ENCODE assay signal across 1 cellular context in genomic region chr17:73156166-73156840, GRCh38.
A peak's percentile ranks its signal among the peaks of the same experiment; 100 is the strongest.
TF ChIP-seq lines count a peak whose summit lies in the region.

No MANE protein-coding gene starts in this region.

TF ChIP-seq in K562, 482 proteins besides CTCF, POLR2A, EP300 and RAD21 (continued from another document and continues in another):
- TF ChIP-seq VEZF1 (CRISPR knock-in tag; IDR thresholded peaks at IDR 0.05) = no peak
- TF ChIP-seq ARID3B (CRISPR knock-in tag; IDR thresholded peaks at IDR 0.05; ENCODE audit: borderline replicate concordance) = no peak
- no peak for TF ChIP-seq STAT5B (CRISPR knock-in tag; IDR thresholded peaks at IDR 0.05)
- TF ChIP-seq GABPA (tag; conservative IDR thresholded peaks at IDR 0.05; ENCODE audit: low read depth) = no peak
- TF ChIP-seq ZMIZ1 (IDR thresholded peaks at IDR 0.05; ENCODE audit: low read depth in 2 of 2, low read length in 2 of 2) = no peak
- no peak for TF ChIP-seq GATAD2B (IDR thresholded peaks at IDR 0.05; ENCODE audit: borderline replicate concordance)
- peak; percentile 63; the same call in 1 of the 2 replicates for TF ChIP-seq TFAP4 (CRISPR knock-in tag; IDR thresholded peaks at IDR 0.05; ENCODE audit: borderline replicate concordance)
- no peak for TF ChIP-seq ZNF449 (CRISPR knock-in tag; IDR thresholded peaks at IDR 0.05)
- 0 out of 2 replicates have a peak, but pooled peaks have one; percentile 53 for TF ChIP-seq ZNF41 (CRISPR knock-in tag; conservative IDR thresholded peaks at IDR 0.05)
- TF ChIP-seq TCFL5 (CRISPR knock-in tag; conservative IDR thresholded peaks at IDR 0.05) = no peak
- TF ChIP-seq ZHX1 (conservative IDR thresholded peaks at IDR 0.05; ENCODE audit: low read length) = 0 out of 2 replicates have a peak, but pooled peaks have one; percentile 43
- TF ChIP-seq XRCC5 (IDR thresholded peaks at IDR 0.05; ENCODE audit: low read depth, low read length) = 0 out of 2 replicates have a peak, but pooled peaks have one; percentile 41
- no peak for TF ChIP-seq ELF2 (CRISPR knock-in tag; IDR thresholded peaks at IDR 0.05)
- no peak for TF ChIP-seq ZNF699 (CRISPR knock-in tag; IDR thresholded peaks at IDR 0.05; ENCODE audit: insufficient replicate concordance)
- TF ChIP-seq CREB5 (CRISPR knock-in tag; IDR thresholded peaks at IDR 0.05) = no peak
- no peak for TF ChIP-seq ZKSCAN1 (IDR thresholded peaks at IDR 0.05; ENCODE audit: low read depth, low read length)
- TF ChIP-seq SUPT5H (IDR thresholded peaks at IDR 0.05) = no peak
- no peak for TF ChIP-seq GABPB1 (CRISPR knock-in tag; IDR thresholded peaks at IDR 0.05)
- peak; percentile 83 for TF ChIP-seq SMC3 (conservative IDR thresholded peaks at IDR 0.05; ENCODE audit: insufficient read depth, low read depth, low read length)
- no peak for TF ChIP-seq LEF1 (IDR thresholded peaks at IDR 0.05)
- TF ChIP-seq SIN3B (IDR thresholded peaks at IDR 0.05; ENCODE audit: low read depth) = no peak
- no peak for TF ChIP-seq ZNF785 (CRISPR knock-in tag; IDR thresholded peaks at IDR 0.05)
- TF ChIP-seq ETV1 (tag; conservative IDR thresholded peaks at IDR 0.05; ENCODE audit: low read depth) = peak; percentile 49; the same call in 1 of the 2 replicates
- TF ChIP-seq YY1 (IDR thresholded peaks at IDR 0.05; ENCODE audit: borderline replicate concordance in 1 of 3, control insufficient read depth in 1 of 3, extremely low read depth in 1 of 3, insufficient read depth in 3 of 3, insufficient read length in 1 of 3, insufficient replicate concordance in 2 of 3, low read depth in 1 of 3, low read length in 2 of 3) = peak in 1 of 3 experiments; percentile 13
- no peak for TF ChIP-seq THAP7 (CRISPR knock-in tag; IDR thresholded peaks at IDR 0.05)
- no peak for TF ChIP-seq SAP30 (IDR thresholded peaks at IDR 0.05; ENCODE audit: borderline replicate concordance, insufficient read depth, low read depth, low read length, poor library complexity, severe bottlenecking)
- TF ChIP-seq CTBP1 (IDR thresholded peaks at IDR 0.05; ENCODE audit: borderline replicate concordance) = peak; percentile 49; the same call in 1 of the 2 replicates
- TF ChIP-seq CCAR2 (IDR thresholded peaks at IDR 0.05; ENCODE audit: low read depth, low read length) = no peak
- TF ChIP-seq BCOR (IDR thresholded peaks at IDR 0.05) = no peak
- peak; percentile 28; the same call in 1 of the 2 replicates for TF ChIP-seq RB1 (IDR thresholded peaks at IDR 0.05; ENCODE audit: low read depth)
- no peak for TF ChIP-seq ERF (CRISPR knock-in tag; IDR thresholded peaks at IDR 0.05)
- no peak for TF ChIP-seq ZNF324 (CRISPR knock-in tag; IDR thresholded peaks at IDR 0.05)
- TF ChIP-seq DEAF1 (CRISPR knock-in tag; IDR thresholded peaks at IDR 0.05) = 0 out of 2 replicates have a peak, but pooled peaks have one; percentile 31
- TF ChIP-seq HES1 (IDR thresholded peaks at IDR 0.05; ENCODE audit: low read depth) = no peak
- no peak for TF ChIP-seq MECOM (CRISPR knock-in tag; IDR thresholded peaks at IDR 0.05)
- peak; percentile 35; the same call in 1 of the 2 replicates for TF ChIP-seq STAG1 (CRISPR knock-in tag; IDR thresholded peaks at IDR 0.05; ENCODE audit: borderline replicate concordance)
- TF ChIP-seq ZNF518B (CRISPR knock-in tag; IDR thresholded peaks at IDR 0.05) = no peak
- no peak for TF ChIP-seq CBX5 (IDR thresholded peaks at IDR 0.05; ENCODE audit: borderline replicate concordance, low read depth)
- no peak for TF ChIP-seq POLR3G (IDR thresholded peaks at IDR 0.05; ENCODE audit: extremely low read depth, insufficient read length, insufficient replicate concordance)
- no peak for TF ChIP-seq SAFB (IDR thresholded peaks at IDR 0.05; ENCODE audit: borderline replicate concordance, low read depth, low read length)
- TF ChIP-seq ZNF668 (CRISPR knock-in tag; IDR thresholded peaks at IDR 0.05) = no peak
- TF ChIP-seq ZKSCAN3 (CRISPR knock-in tag; IDR thresholded peaks at IDR 0.05) = no peak
